12 cellular contexts compared by ENCODE assay signal in genomic region chr21:33261635-33262034, GRCh38. TPM values are rescaled to one million over a fixed set of nuclear protein-coding genes. Genes with fewer than 3 reads are reported as not detected.
DNase-seq lines count a peak whose midpoint lies in the region; ATAC-seq and TF ChIP-seq lines count a peak whose summit lies in the region.
"Had no signal": no experiment of that assay in that cellular context is flagged by ENCODE, and none has a peak within 500 bp of the region (broad histone marks: within the 10 kb centered on the region; RNA-seq: fewer than 3 reads in every experiment).

No MANE protein-coding gene starts in this region.

- no peaks in the 10 kb centered on the region for H3K36me3 ChIP-seq in uterus
- H3K36me3 ChIP-seq: neural progenitor cell had no signal

- H3K9me3 ChIP-seq in uterus = no peaks in the 10 kb centered on the region

- H3K4me1 Mint-ChIP-seq in CD14-positive monocyte (peaks cover 64% of the 10 kb centered on the region), activated B cell treated with CpG ODN at 0.5 μM for 24 hours (peaks cover 43% of the 10 kb centered on the region)

- H3K27me3 ChIP-seq in uterus = no peaks in the 10 kb centered on the region

- no peak for TF ChIP-seq POLR2A in uterus (IDR thresholded peaks at IDR 0.05)

- POLR2A ChIA-PET in activated B cell treated with CpG ODN at 0.5 μM for 24 hours (lab: Charles Lee) = interaction anchor here (0.7 to 1.6 kb wide), 5 partner anchors 30 to 78 kb away, joined by 3 to 4 read pairs (median 3); no protein-coding TSS in a partner anchor

- no peak overlapping the region for H3K4me3 ChIP-seq in Jurkat, Clone E6-1 (ENCODE audit: low read length)
- H3K4me3 ChIP-seq in uterus = no peak overlapping the region
- H3K4me3 ChIP-seq: neural progenitor cell had no signal

- TF ChIP-seq CTCF in CD14-positive monocyte (IDR thresholded peaks at IDR 0.05) = no peak
- no peak for TF ChIP-seq CTCF in activated B cell treated with CpG ODN at 0.5 μM for 24 hours (IDR thresholded peaks at IDR 0.05)
- no peak for TF ChIP-seq CTCF in uterus (IDR thresholded peaks at IDR 0.05)

- H3K4me1 ChIP-seq in uterus = no peaks in the 10 kb centered on the region
- H3K4me1 ChIP-seq: neural progenitor cell had no signal

- ATAC-seq in activated B cell treated with CpG ODN at 0.5 μM for 24 hours (ENCODE audit: low read depth) (no peak), GM21526 (IDR thresholded peaks at IDR 0.05; ENCODE audit: low FRiP score, unreplicated experiment) (no peak)
- ATAC-seq: Panc1 had no signal

- CTCF ChIA-PET in activated B cell treated with CpG ODN at 0.5 μM for 24 hours (lab: Charles Lee) = no interaction called here

- H3K27me3 Mint-ChIP-seq in CD14-positive monocyte (ENCODE audit: low read depth in 3 of 3) (peaks cover 0 to 1% (median 0%) of the 10 kb centered on the region in 3 donors), activated B cell treated with CpG ODN at 0.5 μM for 24 hours (no peaks in the 10 kb centered on the region)

- H3K36me3 Mint-ChIP-seq in CD14-positive monocyte = peaks cover 52 to 62% of the 10 kb centered on the region in 2 donors
- peaks cover 56% of the 10 kb centered on the region for H3K36me3 Mint-ChIP-seq in activated B cell treated with CpG ODN at 0.5 μM for 24 hours (ENCODE audit: low read depth)

- no peak overlapping the region for H3K27ac ChIP-seq in uterus
- H3K27ac ChIP-seq: neural progenitor cell had no signal

- H3K4me3 Mint-ChIP-seq in CD14-positive monocyte = peak overlapping the region in 1 of 2 donors; percentile 20
- no peak overlapping the region for H3K4me3 Mint-ChIP-seq in activated B cell treated with CpG ODN at 0.5 μM for 24 hours
- H3K4me3 Mint-ChIP-seq: neural progenitor cell had no signal

- intact Hi-C loops in CD14-positive monocyte (cut with micrococcal nuclease) = no loop called here
- intact Hi-C loops in activated B cell treated with CpG ODN at 0.5 μM for 24 hours (cut with micrococcal nuclease) = no loop called here
- intact Hi-C loops in uterus (cut with DNase I; ENCODE audit: low total_unique reads) = no loop called here

- peak; percentile 63 for DNase-seq in CD14-positive monocyte (ENCODE audit: low spot score)
- DNase-seq in Jurkat, Clone E6-1 (ENCODE audit: low read depth, low spot score) = peak; percentile 52
- no peak for DNase-seq in activated B cell treated with CpG ODN at 0.5 μM for 24 hours
- peak; percentile 50 for DNase-seq in medulla oblongata (ENCODE audit: extremely low spot score)
- DNase-seq in OCI-M2 (lab: John Stamatoyannopoulos, UW; ENCODE audit: unreplicated experiment) = no peak
- DNase-seq in uterus = no peak
- no peak for DNase-seq in ecto neural progenitor cell (ENCODE audit: low spot score)
- DNase-seq: activated CD4-positive, alpha-beta T cell treated with anti-CD3 and anti-CD28 coated beads, Interleukin-2, amount 50 U/mL, for 4 hours; hippocampal formation had no signal

- H3K9me3 Mint-ChIP-seq in CD14-positive monocyte (peaks cover 0 to 9% (median 4%) of the 10 kb centered on the region in 7 donors), activated B cell treated with CpG ODN at 0.5 μM for 24 hours (peaks cover 2% of the 10 kb centered on the region)

- H3K27ac Mint-ChIP-seq in CD14-positive monocyte (peak overlapping the region; percentile 83 to 99 (median 93)), activated B cell treated with CpG ODN at 0.5 μM for 24 hours (peak overlapping the region; percentile 68)
- H3K27ac Mint-ChIP-seq: neural progenitor cell had no signal

RNA-seq across cellular contexts. Expression of gene IL10RB, which starts 4.5 kb away (rescaled TPM):
- 100 to 1,000 TPM; 212 to 225 TPM for polyA plus RNA-seq in CD14-positive monocyte
- polyA plus RNA-seq in Jurkat, Clone E6-1 (2012; ENCODE audit: insufficient read depth, insufficient read length) = 16.8 TPM
- 36.7 and 37.9 TPM in 2 replicates for total RNA-seq in activated B cell treated with CpG ODN at 0.5 μM for 24 hours
- 10 to 100 TPM; 17.9 to 45.5 (median 27.7) TPM for total RNA-seq in uterus

RNA-seq across cellular contexts. Expression of gene IFNAR2, which starts 31.9 kb away (rescaled TPM):
- 10 to 100 TPM; 47.7 to 79.8 TPM for polyA plus RNA-seq in CD14-positive monocyte
- polyA plus RNA-seq in Jurkat, Clone E6-1 (2012; ENCODE audit: insufficient read depth, insufficient read length) = 79.8 TPM
- total RNA-seq in activated B cell treated with CpG ODN at 0.5 μM for 24 hours (24.9 and 29.2 TPM in 2 replicates), uterus (10 to 100 TPM in 3 of 4 donors, 1 to 10 TPM in 1; 2.4 to 38.4 (median 24.4) TPM)

Comparison
In these comparisons a context has a peak if more than half of its experiments do, and no peak if none do; other contexts are left out.
1. DNase-seq: peak in CD14-positive monocyte (single experiment), Jurkat, Clone E6-1 (single experiment) and medulla oblongata (single experiment); none in activated B cell treated with CpG ODN at 0.5 μM for 24 hours (single experiment), OCI-M2 (single experiment), uterus (0 of 2) and ecto neural progenitor cell (single experiment).